ENCODE assay signal across 9 cellular contexts in genomic region chr1:31715873-31716220, GRCh38. TPM values are rescaled to one million over a fixed set of nuclear protein-coding genes. Genes with fewer than 3 reads are reported as not detected.
A peak's percentile ranks its signal among the peaks of the same experiment; 100 is the strongest.
DNase-seq lines count a peak whose midpoint lies in the region; ATAC-seq and TF ChIP-seq lines count a peak whose summit lies in the region.
"Had no signal": no experiment of that assay in that cellular context is flagged by ENCODE, and none has a peak within 500 bp of the region (broad histone marks: within the 10 kb centered on the region; RNA-seq: fewer than 3 reads in every experiment).

No MANE protein-coding gene starts in this region.

- H3K27ac ChIP-seq in right atrium auricular region, result peak overlapping the region; percentile 95 to 98
- peak overlapping the region in 33 of 59 donors; percentile 72 to 93 (median 84) for H3K27ac ChIP-seq in dorsolateral prefrontal cortex
- H3K27ac ChIP-seq in effector memory CD4-positive, alpha-beta T cell (ENCODE audit: insufficient read depth, low read length, poor library complexity, severe bottlenecking), result no peak overlapping the region

- no peaks in the 10 kb centered on the region for H3K9me3 Mint-ChIP-seq in naive thymus-derived CD8-positive, alpha-beta T cell

- peaks cover 33 to 89% (median 58%) of the 10 kb centered on the region in 5 donors for H3K27me3 Mint-ChIP-seq in naive thymus-derived CD8-positive, alpha-beta T cell

- POLR2A ChIA-PET in naive thymus-derived CD8-positive, alpha-beta T cell (lab: Charles Lee), result no interaction called here

- DNase-seq in right atrium auricular region (ENCODE audit: low spot score) (no peak), left ventricle myocardium superior (no peak), dorsolateral prefrontal cortex (no peak)
- DNase-seq in naive thymus-derived CD8-positive, alpha-beta T cell, result no peak
- no peak for DNase-seq in effector memory CD4-positive, alpha-beta T cell
- DNase-seq in stimulated activated CD4-positive, alpha-beta T cell treated with anti-CD3 and anti-CD28 coated beads, Interleukin-2, amount 100 ng/mL, for 48 hours, result no peak
- DNase-seq: mammary epithelial cell had no signal

- peak overlapping the region in 1 of 10 donors; percentile 51 for H3K27ac Mint-ChIP-seq in naive thymus-derived CD8-positive, alpha-beta T cell

- TF ChIP-seq POLR2A in GM18505 (IDR thresholded peaks at IDR 0.05; ENCODE audit: borderline replicate concordance, extremely low read depth, insufficient read depth, insufficient read length), result no peak

- H3K27me3 ChIP-seq in right atrium auricular region, result no peaks in the 10 kb centered on the region
- no peaks in the 10 kb centered on the region for H3K27me3 ChIP-seq in dorsolateral prefrontal cortex
- peaks cover 20% of the 10 kb centered on the region for H3K27me3 ChIP-seq in effector memory CD4-positive, alpha-beta T cell (replicated peaks; ENCODE audit: control insufficient read depth, insufficient read depth, low read length, poor library complexity, severe bottlenecking)

- no peaks in the 10 kb centered on the region for H3K36me3 Mint-ChIP-seq in naive thymus-derived CD8-positive, alpha-beta T cell

- H3K4me3 ChIP-seq in right atrium auricular region (peak overlapping the region in 1 of 2 donors; percentile 56), dorsolateral prefrontal cortex (peak overlapping the region in 52 of 59 donors; percentile 34 to 71 (median 55))
- no peak overlapping the region for H3K4me3 ChIP-seq in effector memory CD4-positive, alpha-beta T cell (ENCODE audit: insufficient read depth, low read depth, low read length, poor library complexity, severe bottlenecking)

- TF ChIP-seq CTCF in right atrium auricular region (IDR thresholded peaks at IDR 0.05) (no peak), dorsolateral prefrontal cortex (IDR thresholded peaks at IDR 0.05 in 54 of 56, conservative IDR thresholded peaks at IDR 0.05 in 2 of 56; ENCODE audit: low read depth in 1 of 56, partially characterized antibody in 56 of 56) (peak in 11 of 56 donors; percentile 2 to 38 (median 5))

- H3K36me3 ChIP-seq in right atrium auricular region, result no peaks in the 10 kb centered on the region
- no peaks in the 10 kb centered on the region for H3K36me3 ChIP-seq in effector memory CD4-positive, alpha-beta T cell (ENCODE audit: control insufficient read depth, insufficient read depth, low read length)

- H3K9me3 ChIP-seq in right atrium auricular region, result no peaks in the 10 kb centered on the region
- no peaks in the 10 kb centered on the region for H3K9me3 ChIP-seq in effector memory CD4-positive, alpha-beta T cell (ENCODE audit: control insufficient read depth, low read length)

- ATAC-seq in left ventricle myocardium superior, result no peak
- ATAC-seq in naive thymus-derived CD8-positive, alpha-beta T cell, result no peak
- ATAC-seq in GM18909 (IDR thresholded peaks at IDR 0.05; ENCODE audit: poor library complexity, unreplicated experiment), result no peak
- ATAC-seq in GM18505 (IDR thresholded peaks at IDR 0.05; ENCODE audit: unreplicated experiment), result no peak

- H3K4me1 Mint-ChIP-seq in naive thymus-derived CD8-positive, alpha-beta T cell, result peaks cover 9 to 23% (median 17%) of the 10 kb centered on the region in 4 donors

- H3K4me3 Mint-ChIP-seq in naive thymus-derived CD8-positive, alpha-beta T cell, result peak overlapping the region in 8 of 10 donors; percentile 20 to 76 (median 68)

- peaks cover 0 to 44% of the 10 kb centered on the region in 2 donors for H3K4me1 ChIP-seq in right atrium auricular region
- H3K4me1 ChIP-seq in effector memory CD4-positive, alpha-beta T cell (ENCODE audit: control insufficient read depth, insufficient read depth, low read length, poor library complexity, severe bottlenecking), result peaks cover 18% of the 10 kb centered on the region

- intact Hi-C loops in left ventricle myocardium superior (cut with micrococcal nuclease), result no loop called here
- intact Hi-C loops in dorsolateral prefrontal cortex (cut with DNase I), result loop anchor here (1.0 to 5.0 kb wide), 3 partner anchors 44 to 249 kb away; no protein-coding TSS in a partner anchor

RNA-seq across cellular contexts. Expression of gene COL16A1, which starts 12.0 kb away (rescaled TPM):
- total RNA-seq in right atrium auricular region (10 to 100 TPM; 31.2 to 34.4 TPM), left ventricle myocardium superior (16.1 TPM), dorsolateral prefrontal cortex (100 to 1,000 TPM in 60 of 120 experiments, 10 to 100 TPM in 60; 24.6 to 285 (median 97.8) TPM)
- not detected for total RNA-seq in naive thymus-derived CD8-positive, alpha-beta T cell
- polyA plus RNA-seq in naive thymus-derived CD8-positive, alpha-beta T cell, result under 1 TPM in 1 of 3 donors, not detected in 2; 0.20 TPM

RNA-seq across cellular contexts. Expression of gene ADGRB2, which starts 48.3 kb away (rescaled TPM):
- total RNA-seq in right atrium auricular region (10 to 100 TPM; 14.4 to 19.1 TPM), left ventricle myocardium superior (10.0 TPM), dorsolateral prefrontal cortex (100 to 1,000 TPM; 101 to 272 (median 186) TPM)
- total RNA-seq in naive thymus-derived CD8-positive, alpha-beta T cell, result under 1 TPM in 1 of 2 experiments, not detected in 1; 0.18 TPM
- polyA plus RNA-seq in naive thymus-derived CD8-positive, alpha-beta T cell, result under 1 TPM in 2 of 3 donors, not detected in 1; 0.05 to 0.10 TPM

Comparison
In these comparisons a context has a peak if more than half of its experiments do, and no peak if none do; other contexts are left out.
1. RNA of gene COL16A1, which starts 12.0 kb away (total RNA-seq): 24.6 to 285 TPM in dorsolateral prefrontal cortex, 31.2 to 34.4 TPM in right atrium auricular region and 16.1 TPM in left ventricle myocardium superior (single experiment); not detected in naive thymus-derived CD8-positive, alpha-beta T cell; every median in the first group is over 10 times any median in the second.